ENCODE assay signal across 13 cellular contexts in the genomic region with DNA sequence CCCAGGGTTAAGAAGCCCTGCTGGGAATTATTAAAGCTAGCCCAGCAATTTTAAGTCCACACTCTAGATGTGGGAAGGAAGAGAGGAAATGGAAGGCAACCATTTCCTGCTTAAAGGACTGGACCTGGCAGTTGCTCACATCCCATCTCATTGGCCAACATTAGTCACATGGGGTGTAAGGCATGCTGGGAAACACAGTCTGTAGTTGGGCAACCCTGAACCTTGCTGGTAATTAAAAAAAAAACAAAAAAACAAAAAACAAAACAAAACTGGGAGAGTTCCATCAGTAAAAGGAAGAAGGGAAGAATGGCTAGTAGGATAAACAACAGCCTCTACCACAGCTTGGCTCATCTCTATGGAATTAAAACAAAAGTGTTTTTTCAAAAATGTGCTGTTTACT.
DNase-seq lines count a peak whose midpoint lies in the region; ATAC-seq and TF ChIP-seq lines count a peak whose summit lies in the region.
"Had no signal": no experiment of that assay in that cellular context is flagged by ENCODE, and none has a peak within 500 bp of the region (broad histone marks: within the 10 kb centered on the region; RNA-seq: fewer than 3 reads in every experiment).

No MANE protein-coding gene starts in this region.

- H3K27me3 ChIP-seq in DND-41 (ENCODE audit: insufficient read depth, low read length, poor library complexity), result no peaks in the 10 kb centered on the region
- no peaks in the 10 kb centered on the region for H3K27me3 ChIP-seq in rectal smooth muscle tissue (ENCODE audit: control insufficient read depth, insufficient read depth, low read length)

- H3K4me3 ChIP-seq in DND-41 (ENCODE audit: low read depth in 1 of 2, low read length in 2 of 2) (no peak overlapping the region), fibroblast of mammary gland (ENCODE audit: control insufficient read depth, low read depth, low read length) (no peak overlapping the region), rectal smooth muscle tissue (ENCODE audit: low read length) (no peak overlapping the region)
- H3K4me3 ChIP-seq: GM23248, SK-N-MC had no signal

- H3K36me3 ChIP-seq in DND-41 (ENCODE audit: insufficient read depth, low read length) (no peaks in the 10 kb centered on the region), rectal smooth muscle tissue (ENCODE audit: control insufficient read depth, insufficient read depth, low read length) (no peaks in the 10 kb centered on the region)

- no peak overlapping the region for H2AFZ ChIP-seq in DND-41 (ENCODE audit: low read depth, low read length)
- H2AFZ ChIP-seq: GM23248 had no signal

- H4K20me1 ChIP-seq in DND-41 (ENCODE audit: insufficient read depth, low read length), result no peaks in the 10 kb centered on the region

- no peak overlapping the region for H3K9ac ChIP-seq in DND-41 (ENCODE audit: low read depth, low read length)
- H3K9ac ChIP-seq in rectal smooth muscle tissue (ENCODE audit: low read length), result no peak overlapping the region

- H3K27ac ChIP-seq in DND-41 (ENCODE audit: low read length) (no peak overlapping the region), rectal smooth muscle tissue (ENCODE audit: low read depth, low read length) (peak overlapping the region; percentile 89)

- no peaks in the 10 kb centered on the region for H3K4me1 ChIP-seq in DND-41 (ENCODE audit: insufficient read depth, low read length)
- H3K4me1 ChIP-seq in rectal smooth muscle tissue (ENCODE audit: control insufficient read depth, insufficient read depth, low read length), result peaks cover 26% of the 10 kb centered on the region

- H3K4me2 ChIP-seq in DND-41 (ENCODE audit: insufficient read depth, low read length), result no peak overlapping the region

- ATAC-seq in DND-41 (ENCODE audit: insufficient read depth, low read depth), result peak; percentile 45; the same call in 1 of the 3 replicates
- ATAC-seq in stimulated activated naive CD8-positive, alpha-beta T cell treated with anti-CD3 and anti-CD28 coated beads, Interleukin-15, Interleukin-2, amounts not matched to agents 100 U/mL and 50 U/mL, for 24 hours, result no peak
- ATAC-seq: activated T-cell treated with anti-CD3 and anti-CD28 coated beads, Interleukin-2, amount 50 U/mL, for 4 hours had no signal

- TF ChIP-seq CTCF in DND-41 (IDR thresholded peaks at IDR 0.05; ENCODE audit: borderline replicate concordance, extremely low read depth, low read length, poor library complexity, severe bottlenecking) (no peak), fibroblast of mammary gland (conservative IDR thresholded peaks at IDR 0.05; ENCODE audit: control insufficient read depth, insufficient read depth, low read depth, low read length) (no peak)

- H3K9me3 ChIP-seq in DND-41 (ENCODE audit: insufficient read depth, low read length, severe bottlenecking), result no peaks in the 10 kb centered on the region

- DNase-seq in DND-41 (no peak), OCI-M1 (lab: John Stamatoyannopoulos, UW) (peak; percentile 66), fibroblast of mammary gland (ENCODE audit: low read depth) (peak; percentile 40), mucosa of gallbladder (ENCODE audit: low spot score) (no peak)
- no peak for DNase-seq in stimulated activated naive CD8-positive, alpha-beta T cell treated with anti-CD3 and anti-CD28 coated beads, Interleukin-15, Interleukin-2, amounts not matched to agents 100 U/mL and 50 U/mL, for 24 hours
- no peak for DNase-seq in activated CD8-positive, alpha-beta memory T cell treated with anti-CD3 and anti-CD28 coated beads for 24 hours
- DNase-seq in activated effector memory CD4-positive, alpha-beta T cell treated with anti-CD3 and anti-CD28 coated beads, Interleukin-2, amount 50 U/mL, for 16 hours, result no peak
- DNase-seq: activated T-cell treated with anti-CD3 and anti-CD28 coated beads, Interleukin-2, amount 50 U/mL, for 4 hours; CD4-positive, alpha-beta T cell; GM23248; NCI-H774 had no signal

- H3K79me2 ChIP-seq in DND-41 (ENCODE audit: insufficient read depth, low read length), result no peaks in the 10 kb centered on the region

Comparison
In these comparisons a context has a peak if more than half of its experiments do, and no peak if none do; other contexts are left out.
1. DNase-seq: peak in OCI-M1 (single experiment) and fibroblast of mammary gland (single experiment); none in DND-41 (single experiment), mucosa of gallbladder (single experiment), stimulated activated naive CD8-positive, alpha-beta T cell treated with anti-CD3 and anti-CD28 coated beads, Interleukin-15, Interleukin-2, amounts not matched to agents 100 U/mL and 50 U/mL, for 24 hours (single experiment), activated CD8-positive, alpha-beta memory T cell treated with anti-CD3 and anti-CD28 coated beads for 24 hours (single experiment) and activated effector memory CD4-positive, alpha-beta T cell treated with anti-CD3 and anti-CD28 coated beads, Interleukin-2, amount 50 U/mL, for 16 hours (single experiment).